ENCODE assay signal across 1 cellular context in the genomic region with DNA sequence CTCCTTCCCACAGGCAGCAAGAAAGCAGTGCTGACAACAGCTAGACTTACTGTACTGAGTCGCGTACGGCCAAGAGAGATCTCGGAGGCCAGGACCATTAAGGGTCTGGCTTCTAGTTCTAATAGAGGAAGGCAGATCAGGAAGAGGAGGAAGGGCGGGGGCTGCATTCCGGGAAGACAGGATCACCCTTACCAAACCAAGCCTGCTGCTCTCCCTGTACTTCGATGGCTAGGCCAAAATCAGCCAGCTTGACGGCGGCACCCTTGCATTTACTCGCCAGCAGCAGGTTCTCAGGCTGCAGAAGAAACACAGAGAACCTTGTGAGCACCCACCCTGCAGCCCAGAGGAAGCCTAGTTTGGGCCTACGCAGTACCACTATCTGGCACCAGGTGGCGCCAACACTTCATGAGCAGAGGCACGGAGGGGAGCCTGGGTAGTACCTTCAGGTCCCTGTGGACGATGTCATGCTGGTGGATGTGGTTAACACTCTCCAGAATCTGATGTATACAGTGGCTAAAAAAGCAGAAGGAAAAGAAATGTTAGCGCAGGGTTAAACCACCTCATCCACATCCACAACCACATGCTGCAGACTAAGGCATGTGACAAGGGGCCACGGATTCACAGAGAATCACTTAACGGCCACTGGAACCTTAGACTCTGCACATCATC.
TF ChIP-seq lines count a peak whose summit lies in the region.

No MANE protein-coding gene starts in this region.

TF ChIP-seq in HepG2, 621 proteins besides CTCF, POLR2A, EP300 and RAD21 (continued from another document and continues in another):
- TF ChIP-seq REPIN1 (CRISPR knock-in tag; IDR thresholded peaks at IDR 0.05; ENCODE audit: borderline replicate concordance, low read depth), result no peak
- TF ChIP-seq, protein P1, sequence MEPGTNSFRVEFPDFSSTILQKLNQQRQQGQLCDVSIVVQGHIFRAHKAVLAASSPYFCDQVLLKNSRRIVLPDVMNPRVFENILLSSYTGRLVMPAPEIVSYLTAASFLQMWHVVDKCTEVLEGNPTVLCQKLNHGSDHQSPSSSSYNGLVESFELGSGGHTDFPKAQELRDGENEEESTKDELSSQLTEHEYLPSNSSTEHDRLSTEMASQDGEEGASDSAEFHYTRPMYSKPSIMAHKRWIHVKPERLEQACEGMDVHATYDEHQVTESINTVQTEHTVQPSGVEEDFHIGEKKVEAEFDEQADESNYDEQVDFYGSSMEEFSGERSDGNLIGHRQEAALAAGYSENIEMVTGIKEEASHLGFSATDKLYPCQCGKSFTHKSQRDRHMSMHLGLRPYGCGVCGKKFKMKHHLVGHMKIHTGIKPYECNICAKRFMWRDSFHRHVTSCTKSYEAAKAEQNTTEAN (CRISPR knock-in tag; conservative IDR thresholded peaks at IDR 0.05), result no peak
- TF ChIP-seq ONECUT2 (CRISPR knock-in tag; IDR thresholded peaks at IDR 0.05), result no peak
- peak; percentile 31; the same call in 1 of the 2 replicates for TF ChIP-seq RXRB (CRISPR knock-in tag; IDR thresholded peaks at IDR 0.05; ENCODE audit: borderline replicate concordance)
- TF ChIP-seq ZC3H4 (CRISPR knock-in tag; IDR thresholded peaks at IDR 0.05; ENCODE audit: borderline replicate concordance), result no peak
- no peak for TF ChIP-seq EED (CRISPR knock-in tag; IDR thresholded peaks at IDR 0.05)
- no peak for TF ChIP-seq TGIF2 (CRISPR knock-in tag; IDR thresholded peaks at IDR 0.05)
- TF ChIP-seq, protein P2, sequence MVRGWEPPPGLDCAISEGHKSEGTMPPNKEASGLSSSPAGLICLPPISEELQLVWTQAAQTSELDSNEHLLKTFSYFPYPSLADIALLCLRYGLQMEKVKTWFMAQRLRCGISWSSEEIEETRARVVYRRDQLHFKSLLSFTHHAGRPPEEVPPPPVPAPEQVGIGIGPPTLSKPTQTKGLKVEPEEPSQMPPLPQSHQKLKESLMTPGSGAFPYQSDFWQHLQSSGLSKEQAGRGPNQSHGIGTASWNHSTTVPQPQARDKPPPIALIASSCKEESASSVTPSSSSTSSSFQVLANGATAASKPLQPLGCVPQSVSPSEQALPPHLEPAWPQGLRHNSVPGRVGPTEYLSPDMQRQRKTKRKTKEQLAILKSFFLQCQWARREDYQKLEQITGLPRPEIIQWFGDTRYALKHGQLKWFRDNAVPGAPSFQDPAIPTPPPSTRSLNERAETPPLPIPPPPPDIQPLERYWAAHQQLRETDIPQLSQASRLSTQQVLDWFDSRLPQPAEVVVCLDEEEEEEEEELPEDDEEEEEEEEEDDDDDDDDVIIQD (CRISPR knock-in tag; IDR thresholded peaks at IDR 0.05; ENCODE audit: low read depth), result no peak
- no peak for TF ChIP-seq MAZ (IDR thresholded peaks at IDR 0.05; ENCODE audit: borderline replicate concordance, low read depth, low read length)
- TF ChIP-seq MAZ (CRISPR knock-in tag; IDR thresholded peaks at IDR 0.05; ENCODE audit: low read depth), result 0 out of 2 replicates have a peak, but pooled peaks have one; percentile 43
- TF ChIP-seq, protein P3, sequence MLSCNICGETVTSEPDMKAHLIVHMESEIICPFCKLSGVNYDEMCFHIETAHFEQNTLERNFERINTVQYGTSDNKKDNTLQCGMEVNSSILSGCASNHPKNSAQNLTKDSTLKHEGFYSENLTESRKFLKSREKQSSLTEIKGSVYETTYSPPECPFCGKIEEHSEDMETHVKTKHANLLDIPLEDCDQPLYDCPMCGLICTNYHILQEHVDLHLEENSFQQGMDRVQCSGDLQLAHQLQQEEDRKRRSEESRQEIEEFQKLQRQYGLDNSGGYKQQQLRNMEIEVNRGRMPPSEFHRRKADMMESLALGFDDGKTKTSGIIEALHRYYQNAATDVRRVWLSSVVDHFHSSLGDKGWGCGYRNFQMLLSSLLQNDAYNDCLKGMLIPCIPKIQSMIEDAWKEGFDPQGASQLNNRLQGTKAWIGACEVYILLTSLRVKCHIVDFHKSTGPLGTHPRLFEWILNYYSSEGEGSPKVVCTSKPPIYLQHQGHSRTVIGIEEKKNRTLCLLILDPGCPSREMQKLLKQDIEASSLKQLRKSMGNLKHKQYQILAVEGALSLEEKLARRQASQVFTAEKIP (CRISPR knock-in tag; IDR thresholded peaks at IDR 0.05; ENCODE audit: borderline replicate concordance), result no peak
- TF ChIP-seq, protein P4, sequence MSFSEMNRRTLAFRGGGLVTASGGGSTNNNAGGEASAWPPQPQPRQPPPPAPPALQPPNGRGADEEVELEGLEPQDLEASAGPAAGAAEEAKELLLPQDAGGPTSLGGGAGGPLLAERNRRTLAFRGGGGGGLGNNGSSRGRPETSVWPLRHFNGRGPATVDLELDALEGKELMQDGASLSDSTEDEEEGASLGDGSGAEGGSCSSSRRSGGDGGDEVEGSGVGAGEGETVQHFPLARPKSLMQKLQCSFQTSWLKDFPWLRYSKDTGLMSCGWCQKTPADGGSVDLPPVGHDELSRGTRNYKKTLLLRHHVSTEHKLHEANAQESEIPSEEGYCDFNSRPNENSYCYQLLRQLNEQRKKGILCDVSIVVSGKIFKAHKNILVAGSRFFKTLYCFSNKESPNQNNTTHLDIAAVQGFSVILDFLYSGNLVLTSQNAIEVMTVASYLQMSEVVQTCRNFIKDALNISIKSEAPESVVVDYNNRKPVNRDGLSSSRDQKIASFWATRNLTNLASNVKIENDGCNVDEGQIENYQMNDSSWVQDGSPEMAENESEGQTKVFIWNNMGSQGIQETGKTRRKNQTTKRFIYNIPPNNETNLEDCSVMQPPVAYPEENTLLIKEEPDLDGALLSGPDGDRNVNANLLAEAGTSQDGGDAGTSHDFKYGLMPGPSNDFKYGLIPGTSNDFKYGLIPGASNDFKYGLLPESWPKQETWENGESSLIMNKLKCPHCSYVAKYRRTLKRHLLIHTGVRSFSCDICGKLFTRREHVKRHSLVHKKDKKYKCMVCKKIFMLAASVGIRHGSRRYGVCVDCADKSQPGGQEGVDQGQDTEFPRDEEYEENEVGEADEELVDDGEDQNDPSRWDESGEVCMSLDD (CRISPR knock-in tag; IDR thresholded peaks at IDR 0.05; ENCODE audit: borderline replicate concordance), result no peak
- TF ChIP-seq, protein P5, sequence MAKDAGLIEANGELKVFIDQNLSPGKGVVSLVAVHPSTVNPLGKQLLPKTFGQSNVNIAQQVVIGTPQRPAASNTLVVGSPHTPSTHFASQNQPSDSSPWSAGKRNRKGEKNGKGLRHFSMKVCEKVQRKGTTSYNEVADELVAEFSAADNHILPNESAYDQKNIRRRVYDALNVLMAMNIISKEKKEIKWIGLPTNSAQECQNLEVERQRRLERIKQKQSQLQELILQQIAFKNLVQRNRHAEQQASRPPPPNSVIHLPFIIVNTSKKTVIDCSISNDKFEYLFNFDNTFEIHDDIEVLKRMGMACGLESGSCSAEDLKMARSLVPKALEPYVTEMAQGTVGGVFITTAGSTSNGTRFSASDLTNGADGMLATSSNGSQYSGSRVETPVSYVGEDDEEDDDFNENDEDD (CRISPR knock-in tag; IDR thresholded peaks at IDR 0.05; ENCODE audit: borderline replicate concordance), result no peak
- TF ChIP-seq NCOA5 (CRISPR knock-in tag; IDR thresholded peaks at IDR 0.05), result no peak
- peak; percentile 57; the same call in 1 of the 2 replicates for TF ChIP-seq ZNF143 (CRISPR knock-in tag; IDR thresholded peaks at IDR 0.05)
- TF ChIP-seq ZNF530 (CRISPR knock-in tag; IDR thresholded peaks at IDR 0.05; ENCODE audit: low read depth), result no peak
- TF ChIP-seq FOXA3 (CRISPR knock-in tag; IDR thresholded peaks at IDR 0.05), result peak; percentile 20; the same call in 1 of the 2 replicates
- TF ChIP-seq, protein P6, sequence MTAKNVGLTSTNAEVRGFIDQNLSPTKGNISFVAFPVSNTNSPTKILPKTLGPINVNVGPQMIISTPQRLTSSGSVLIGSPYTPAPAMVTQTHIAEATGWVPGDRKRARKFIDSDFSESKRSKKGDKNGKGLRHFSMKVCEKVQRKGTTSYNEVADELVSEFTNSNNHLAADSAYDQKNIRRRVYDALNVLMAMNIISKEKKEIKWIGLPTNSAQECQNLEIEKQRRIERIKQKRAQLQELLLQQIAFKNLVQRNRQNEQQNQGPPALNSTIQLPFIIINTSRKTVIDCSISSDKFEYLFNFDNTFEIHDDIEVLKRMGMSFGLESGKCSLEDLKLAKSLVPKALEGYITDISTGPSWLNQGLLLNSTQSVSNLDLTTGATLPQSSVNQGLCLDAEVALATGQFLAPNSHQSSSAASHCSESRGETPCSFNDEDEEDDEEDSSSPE (CRISPR knock-in tag; IDR thresholded peaks at IDR 0.05), result no peak
- TF ChIP-seq PHB2 (IDR thresholded peaks at IDR 0.05; ENCODE audit: partially characterized antibody), result no peak
- no peak for TF ChIP-seq ZNF569 (CRISPR knock-in tag; IDR thresholded peaks at IDR 0.05; ENCODE audit: borderline replicate concordance)
- TF ChIP-seq ZNF30 (CRISPR knock-in tag; IDR thresholded peaks at IDR 0.05), result no peak
- TF ChIP-seq, protein P7, sequence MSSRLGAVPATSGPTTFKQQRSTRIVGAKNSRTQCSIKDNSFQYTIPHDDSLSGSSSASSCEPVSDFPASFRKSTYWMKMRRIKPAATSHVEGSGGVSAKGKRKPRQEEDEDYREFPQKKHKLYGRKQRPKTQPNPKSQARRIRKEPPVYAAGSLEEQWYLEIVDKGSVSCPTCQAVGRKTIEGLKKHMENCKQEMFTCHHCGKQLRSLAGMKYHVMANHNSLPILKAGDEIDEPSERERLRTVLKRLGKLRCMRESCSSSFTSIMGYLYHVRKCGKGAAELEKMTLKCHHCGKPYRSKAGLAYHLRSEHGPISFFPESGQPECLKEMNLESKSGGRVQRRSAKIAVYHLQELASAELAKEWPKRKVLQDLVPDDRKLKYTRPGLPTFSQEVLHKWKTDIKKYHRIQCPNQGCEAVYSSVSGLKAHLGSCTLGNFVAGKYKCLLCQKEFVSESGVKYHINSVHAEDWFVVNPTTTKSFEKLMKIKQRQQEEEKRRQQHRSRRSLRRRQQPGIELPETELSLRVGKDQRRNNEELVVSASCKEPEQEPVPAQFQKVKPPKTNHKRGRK (CRISPR knock-in tag; IDR thresholded peaks at IDR 0.05), result no peak
- TF ChIP-seq, protein P8, sequence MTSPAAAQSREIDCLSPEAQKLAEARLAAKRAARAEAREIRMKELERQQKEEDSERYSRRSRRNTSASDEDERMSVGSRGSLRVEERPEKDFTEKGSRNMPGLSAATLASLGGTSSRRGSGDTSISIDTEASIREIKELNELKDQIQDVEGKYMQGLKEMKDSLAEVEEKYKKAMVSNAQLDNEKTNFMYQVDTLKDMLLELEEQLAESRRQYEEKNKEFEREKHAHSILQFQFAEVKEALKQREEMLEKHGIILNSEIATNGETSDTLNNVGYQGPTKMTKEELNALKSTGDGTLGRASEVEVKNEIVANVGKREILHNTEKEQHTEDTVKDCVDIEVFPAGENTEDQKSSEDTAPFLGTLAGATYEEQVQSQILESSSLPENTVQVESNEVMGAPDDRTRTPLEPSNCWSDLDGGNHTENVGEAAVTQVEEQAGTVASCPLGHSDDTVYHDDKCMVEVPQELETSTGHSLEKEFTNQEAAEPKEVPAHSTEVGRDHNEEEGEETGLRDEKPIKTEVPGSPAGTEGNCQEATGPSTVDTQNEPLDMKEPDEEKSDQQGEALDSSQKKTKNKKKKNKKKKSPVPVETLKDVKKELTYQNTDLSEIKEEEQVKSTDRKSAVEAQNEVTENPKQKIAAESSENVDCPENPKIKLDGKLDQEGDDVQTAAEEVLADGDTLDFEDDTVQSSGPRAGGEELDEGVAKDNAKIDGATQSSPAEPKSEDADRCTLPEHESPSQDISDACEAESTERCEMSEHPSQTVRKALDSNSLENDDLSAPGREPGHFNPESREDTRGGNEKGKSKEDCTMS (CRISPR knock-in tag; conservative IDR thresholded peaks at IDR 0.05), result no peak
- TF ChIP-seq, protein P9, sequence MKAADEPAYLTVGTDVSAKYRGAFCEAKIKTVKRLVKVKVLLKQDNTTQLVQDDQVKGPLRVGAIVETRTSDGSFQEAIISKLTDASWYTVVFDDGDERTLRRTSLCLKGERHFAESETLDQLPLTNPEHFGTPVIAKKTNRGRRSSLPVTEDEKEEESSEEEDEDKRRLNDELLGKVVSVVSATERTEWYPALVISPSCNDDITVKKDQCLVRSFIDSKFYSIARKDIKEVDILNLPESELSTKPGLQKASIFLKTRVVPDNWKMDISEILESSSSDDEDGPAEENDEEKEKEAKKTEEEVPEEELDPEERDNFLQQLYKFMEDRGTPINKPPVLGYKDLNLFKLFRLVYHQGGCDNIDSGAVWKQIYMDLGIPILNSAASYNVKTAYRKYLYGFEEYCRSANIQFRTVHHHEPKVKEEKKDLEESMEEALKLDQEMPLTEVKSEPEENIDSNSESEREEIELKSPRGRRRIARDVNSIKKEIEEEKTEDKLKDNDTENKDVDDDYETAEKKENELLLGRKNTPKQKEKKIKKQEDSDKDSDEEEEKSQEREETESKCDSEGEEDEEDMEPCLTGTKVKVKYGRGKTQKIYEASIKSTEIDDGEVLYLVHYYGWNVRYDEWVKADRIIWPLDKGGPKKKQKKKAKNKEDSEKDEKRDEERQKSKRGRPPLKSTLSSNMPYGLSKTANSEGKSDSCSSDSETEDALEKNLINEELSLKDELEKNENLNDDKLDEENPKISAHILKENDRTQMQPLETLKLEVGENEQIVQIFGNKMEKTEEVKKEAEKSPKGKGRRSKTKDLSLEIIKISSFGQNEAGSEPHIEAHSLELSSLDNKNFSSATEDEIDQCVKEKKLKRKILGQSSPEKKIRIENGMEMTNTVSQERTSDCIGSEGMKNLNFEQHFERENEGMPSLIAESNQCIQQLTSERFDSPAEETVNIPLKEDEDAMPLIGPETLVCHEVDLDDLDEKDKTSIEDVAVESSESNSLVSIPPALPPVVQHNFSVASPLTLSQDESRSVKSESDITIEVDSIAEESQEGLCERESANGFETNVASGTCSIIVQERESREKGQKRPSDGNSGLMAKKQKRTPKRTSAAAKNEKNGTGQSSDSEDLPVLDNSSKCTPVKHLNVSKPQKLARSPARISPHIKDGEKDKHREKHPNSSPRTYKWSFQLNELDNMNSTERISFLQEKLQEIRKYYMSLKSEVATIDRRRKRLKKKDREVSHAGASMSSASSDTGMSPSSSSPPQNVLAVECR (CRISPR knock-in tag; IDR thresholded peaks at IDR 0.05; ENCODE audit: borderline replicate concordance), result peak; percentile 17; the same call in 1 of the 2 replicates
- TF ChIP-seq, protein P10, sequence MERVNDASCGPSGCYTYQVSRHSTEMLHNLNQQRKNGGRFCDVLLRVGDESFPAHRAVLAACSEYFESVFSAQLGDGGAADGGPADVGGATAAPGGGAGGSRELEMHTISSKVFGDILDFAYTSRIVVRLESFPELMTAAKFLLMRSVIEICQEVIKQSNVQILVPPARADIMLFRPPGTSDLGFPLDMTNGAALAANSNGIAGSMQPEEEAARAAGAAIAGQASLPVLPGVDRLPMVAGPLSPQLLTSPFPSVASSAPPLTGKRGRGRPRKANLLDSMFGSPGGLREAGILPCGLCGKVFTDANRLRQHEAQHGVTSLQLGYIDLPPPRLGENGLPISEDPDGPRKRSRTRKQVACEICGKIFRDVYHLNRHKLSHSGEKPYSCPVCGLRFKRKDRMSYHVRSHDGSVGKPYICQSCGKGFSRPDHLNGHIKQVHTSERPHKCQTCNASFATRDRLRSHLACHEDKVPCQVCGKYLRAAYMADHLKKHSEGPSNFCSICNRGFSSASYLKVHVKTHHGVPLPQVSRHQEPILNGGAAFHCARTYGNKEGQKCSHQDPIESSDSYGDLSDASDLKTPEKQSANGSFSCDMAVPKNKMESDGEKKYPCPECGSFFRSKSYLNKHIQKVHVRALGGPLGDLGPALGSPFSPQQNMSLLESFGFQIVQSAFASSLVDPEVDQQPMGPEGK (CRISPR knock-in tag; IDR thresholded peaks at IDR 0.05), result peak; percentile 25; the same call in 1 of the 2 replicates
